In the genomic region with DNA sequence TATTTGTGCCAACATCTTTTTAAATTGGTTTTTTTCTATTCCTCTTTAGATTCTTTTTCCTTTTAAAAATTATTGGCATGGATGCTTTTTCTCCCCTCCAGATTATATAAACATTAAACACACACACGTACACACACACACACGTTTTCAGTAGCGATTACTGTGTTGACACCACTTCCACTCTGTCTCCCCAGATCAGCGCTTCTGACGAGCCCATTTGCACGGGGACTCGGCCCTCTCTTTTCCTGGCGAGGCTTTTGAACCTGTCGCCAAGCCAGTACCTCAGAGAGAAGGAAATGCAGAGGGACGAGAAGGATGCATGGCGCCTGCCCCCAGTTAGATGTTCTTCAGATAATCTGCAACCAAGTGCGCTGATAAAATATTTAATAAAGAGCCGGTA, we compare ENCODE assay signal across 9 cellular contexts. TPM values are rescaled to one million over a fixed set of nuclear protein-coding genes. Genes with fewer than 3 reads are reported as not detected.
DNase-seq lines count a peak whose midpoint lies in the region; ATAC-seq and TF ChIP-seq lines count a peak whose summit lies in the region.
"Had no signal": no experiment of that assay in that cellular context is flagged by ENCODE, and none has a peak within 500 bp of the region (broad histone marks: within the 10 kb centered on the region; RNA-seq: fewer than 3 reads in every experiment).

No MANE protein-coding gene starts in this region.

- no peak overlapping the region for H3K4me3 ChIP-seq in lower leg skin (ENCODE audit: low read depth, poor library complexity, severe bottlenecking)

- WGBS in lower leg skin, 2 donors, result 7 to 8% methylated on average over 13 of the region's 13 CpGs

- peak overlapping the region; percentile 17 for H3K4me3 Mint-ChIP-seq in MCF 10A (ENCODE audit: unreplicated experiment)
- peak overlapping the region; percentile 79 for H3K4me3 Mint-ChIP-seq in natural killer cell

- ATAC-seq in GM19455 (IDR thresholded peaks at IDR 0.05; ENCODE audit: unreplicated experiment), result peak; percentile 39
- peak in 2 of 3 donors; percentile 31 to 47 for ATAC-seq in natural killer cell

- intact Hi-C loops in MCF 10A (cut with micrococcal nuclease) (no loop called here), natural killer cell (cut with micrococcal nuclease) (no loop called here), lower leg skin (cut with DNase I; ENCODE audit: low total_unique reads) (no loop called here)

- TF ChIP-seq POLR2A in lower leg skin (IDR thresholded peaks at IDR 0.05), result no peak

- TF ChIP-seq CTCF in MCF 10A (IDR thresholded peaks at IDR 0.05; ENCODE audit: unreplicated experiment) (no peak), natural killer cell (IDR thresholded peaks at IDR 0.05) (no peak), lower leg skin (IDR thresholded peaks at IDR 0.05) (no peak)

- H3K36me3 Mint-ChIP-seq in MCF 10A (ENCODE audit: insufficient read depth, unreplicated experiment) (peaks cover 16% of the 10 kb centered on the region), natural killer cell (peaks cover 9% of the 10 kb centered on the region)

- POLR2A ChIA-PET in MCF 10A (lab: Yijun Ruan, JAX), result interaction anchor here (0.6 to 1.3 kb wide), 3 partner anchors 10 to 106 kb away, joined by 3 to 6 read pairs (median 5); a partner anchor contains a TSS

- CTCF ChIA-PET in MCF 10A (lab: Yijun Ruan, JAX), result interaction anchor here (0.7 to 1.4 kb wide), 2 partner anchors 164 to 1002 kb away, joined by 3 to 4 read pairs; no protein-coding TSS in a partner anchor

- DNase-seq in D341Med (ENCODE audit: low spot score), result peak; percentile 32
- peak; percentile 21 for DNase-seq in NAMALWA (ENCODE audit: low spot score)
- DNase-seq in MCF 10A (ENCODE audit: unreplicated experiment), result no peak
- DNase-seq in natural killer cell, result no peak
- DNase-seq in hypothalamus (lab: John Stamatoyannopoulos, UW), result no peak
- no peak for DNase-seq in lower leg skin (ENCODE audit: low spot score in 2 of 2)
- DNase-seq in NCI-H2107 (lab: John Stamatoyannopoulos, UW), result no peak

- H3K27me3 Mint-ChIP-seq in MCF 10A (ENCODE audit: insufficient read depth, unreplicated experiment), result peaks cover 41% of the 10 kb centered on the region
- peaks cover 50 to 61% of the 10 kb centered on the region in 2 donors for H3K27me3 Mint-ChIP-seq in natural killer cell (ENCODE audit: low read depth in 2 of 2)

- H3K4me1 Mint-ChIP-seq in MCF 10A (ENCODE audit: insufficient read depth, unreplicated experiment) (peaks cover 14% of the 10 kb centered on the region), natural killer cell (peaks cover 37 to 47% of the 10 kb centered on the region in 2 donors)

- no peak overlapping the region for H3K27ac Mint-ChIP-seq in MCF 10A (ENCODE audit: low read depth, unreplicated experiment)
- H3K27ac Mint-ChIP-seq in natural killer cell, result no peak overlapping the region

- BruUV-seq in MCF 10A (replicated peaks; lab: Mats Ljungman, UMichigan), result no TSS peak

- H3K9me3 Mint-ChIP-seq in MCF 10A (ENCODE audit: unreplicated experiment) (no peaks in the 10 kb centered on the region), natural killer cell (no peaks in the 10 kb centered on the region)

RNA-seq across cellular contexts. Expression of a gene that starts 1.1 kb away (rescaled TPM):
- 0.12 and 0.26 TPM in 2 replicates for total RNA-seq in MCF 10A (2022)
- not detected for total RNA-seq in natural killer cell
- total RNA-seq in lower leg skin, result under 1 TPM in 1 of 4 donors, not detected in 3; 0.06 TPM
- total RNA-seq: M059J had no signal

Comparison
In these comparisons a context has a peak if more than half of its experiments do, and no peak if none do; other contexts are left out.
1. DNase-seq: peak in D341Med (single experiment) and NAMALWA (single experiment); none in MCF 10A (single experiment), natural killer cell (single experiment), hypothalamus (0 of 51), lower leg skin (0 of 2) and NCI-H2107 (single experiment).